Comparison of ENCODE assay signal across 18 cellular contexts in genomic region chr13:99390601-99391000, GRCh38.
"Had no signal": no experiment of that assay in that cellular context is flagged by ENCODE, and none has a peak within 500 bp of the region (broad histone marks: within the 10 kb centered on the region; RNA-seq: fewer than 3 reads in every experiment).

No MANE protein-coding gene starts in this region.

- H3K4me3 Mint-ChIP-seq: activated naive CD4-positive, alpha-beta T cell treated with anti-CD3 and anti-CD28 coated beads for 36 hours; activated T-helper 1 cell treated with anti-CD3 and anti-CD28 coated beads, Interleukin-12 subunit alpha, Interleukin-12 subunit beta, Interleukin-2, Interleukin-4 antibody, amounts not matched to agents 30 ng/mL and 10 ng/mL and 1 ng/mL, durations not matched to agents 14 hours and 24 hours and 36 hours; natural killer cell; stimulated activated naive CD8-positive, alpha-beta T cell treated with anti-CD3 and anti-CD28 coated beads, Interleukin-15, Interleukin-2, amounts not matched to agents 100 ng/mL and 50 ng/mL, for 24 hours had no signal

- H3K9me3 Mint-ChIP-seq: activated naive CD4-positive, alpha-beta T cell treated with anti-CD3 and anti-CD28 coated beads for 36 hours; activated T-helper 1 cell treated with anti-CD3 and anti-CD28 coated beads, Interleukin-12 subunit alpha, Interleukin-12 subunit beta, Interleukin-2, Interleukin-4 antibody, amounts not matched to agents 30 ng/mL and 10 ng/mL and 1 ng/mL, durations not matched to agents 14 hours and 24 hours and 36 hours; natural killer cell; stimulated activated naive CD8-positive, alpha-beta T cell treated with anti-CD3 and anti-CD28 coated beads, Interleukin-15, Interleukin-2, amounts not matched to agents 100 ng/mL and 50 ng/mL, for 24 hours had no signal

- H3K9me3 ChIP-seq: suprapubic skin had no signal

- H3K4me3 ChIP-seq: lung, suprapubic skin had no signal

- DNase-seq: activated CD4-positive, alpha-beta T cell treated with anti-CD3 and anti-CD28 coated beads for 4 hours; activated naive CD4-positive, alpha-beta T cell treated with anti-CD3 and anti-CD28 coated beads for 36 hours; caudate nucleus; left cardiac atrium; natural killer cell; nucleus accumbens; right cardiac atrium; small intestine; stimulated activated CD4-positive, alpha-beta T cell treated with anti-CD3 and anti-CD28 coated beads, Interleukin-4, amount 100 ng/mL, for 24 hours; T-helper 1 cell; trophoblast cell had no signal

- H3K27ac Mint-ChIP-seq: activated naive CD4-positive, alpha-beta T cell treated with anti-CD3 and anti-CD28 coated beads for 36 hours; activated T-helper 1 cell treated with anti-CD3 and anti-CD28 coated beads, Interleukin-12 subunit alpha, Interleukin-12 subunit beta, Interleukin-2, Interleukin-4 antibody, amounts not matched to agents 30 ng/mL and 10 ng/mL and 1 ng/mL, durations not matched to agents 14 hours and 24 hours and 36 hours; natural killer cell; progenitor cell of endocrine pancreas; stimulated activated naive CD8-positive, alpha-beta T cell treated with anti-CD3 and anti-CD28 coated beads, Interleukin-15, Interleukin-2, amounts not matched to agents 100 ng/mL and 50 ng/mL, for 24 hours had no signal

- ATAC-seq: esophagus mucosa, left cardiac atrium, natural killer cell, right cardiac atrium, SK-N-SH treated with all-trans-retinoic acid at 6 μM for 48 hours had no signal

- H3K4me1 ChIP-seq: suprapubic skin had no signal

- H3K27me3 ChIP-seq: suprapubic skin had no signal

- H3K27me3 Mint-ChIP-seq: progenitor cell of endocrine pancreas; stimulated activated naive CD8-positive, alpha-beta T cell treated with anti-CD3 and anti-CD28 coated beads, Interleukin-15, Interleukin-2, amounts not matched to agents 100 ng/mL and 50 ng/mL, for 24 hours had no signal

- H3K27ac ChIP-seq: suprapubic skin had no signal

- H3K36me3 Mint-ChIP-seq: natural killer cell had no signal
